Comparison of ENCODE assay signal across 33 cellular contexts in genomic region chr14:32713856-32714255, GRCh38.
"Had no signal": no experiment of that assay in that cellular context is flagged by ENCODE, and none has a peak within 500 bp of the region (broad histone marks: within the 10 kb centered on the region; RNA-seq: fewer than 3 reads in every experiment).

No MANE protein-coding gene starts in this region.

- H3K4me3 ChIP-seq: ascending aorta, breast epithelium had no signal

- DNase-seq: activated B cell treated with CpG ODN at 0.5 μM for 24 hours; activated CD4-positive, alpha-beta memory T cell treated with anti-CD3 and anti-CD28 coated beads for 36 hours; activated CD4-positive, alpha-beta T cell treated with anti-CD3 and anti-CD28 coated beads for 4 hours; activated CD4-positive, alpha-beta T cell treated with anti-CD3 and anti-CD28 coated beads, Interleukin-2, amount 10 ng/mL, durations not matched to agents 24 days and 14 days; activated CD4-positive, alpha-beta T cell treated with anti-CD3 and anti-CD28 coated beads, Interleukin-2, amount 50 U/mL, for 1 hour; activated CD4-positive, alpha-beta T cell treated with anti-CD3 and anti-CD28 coated beads, Interleukin-2, amount 50 U/mL, for 4 hours; activated CD4-positive, CD25-positive, alpha-beta regulatory T cell treated with anti-CD3 and anti-CD28 coated beads, Interleukin-2, amount 50 U/mL, for 72 hours; activated CD8-positive, alpha-beta memory T cell treated with anti-CD3 and anti-CD28 coated beads, Interleukin-2, amount 50 U/mL, for 4 hours; activated CD8-positive, alpha-beta T cell treated with anti-CD3 and anti-CD28 coated beads for 36 hours; activated effector memory CD4-positive, alpha-beta T cell treated with Interleukin-2 at 50 U/mL for 16 hours; activated gamma-delta T cell; activated naive CD4-positive, alpha-beta T cell treated with anti-CD3 and anti-CD28 coated beads, Interleukin-2, amount 10 ng/mL, durations not matched to agents 7 days and 5 days; activated naive CD4-positive, alpha-beta T cell treated with Interleukin-2 at 50 U/mL for 16 hours; activated naive CD8-positive, alpha-beta T cell treated with anti-CD3 and anti-CD28 coated beads, Interleukin-2, amount 10 ng/mL, durations not matched to agents 7 days and 5 days; activated naive CD8-positive, alpha-beta T cell treated with anti-CD3 and anti-CD28 coated beads, Interleukin-2, amount 50 U/mL, for 24 hours; activated T-cell treated with anti-CD3 and anti-CD28 coated beads for 4 hours; activated T-cell treated with anti-CD3 and anti-CD28 coated beads, Interleukin-2, amount 50 U/mL, for 1 hour; activated T-cell treated with anti-CD3 and anti-CD28 coated beads, Interleukin-2, amount 50 U/mL, for 4 hours; activated T-cell treated with anti-CD3 and anti-CD28 coated beads, Interleukin-2, amount 50 U/mL, for 72 hours; amygdala; anterior cingulate cortex; brain microvascular endothelial cell; central memory CD4-positive, alpha-beta T cell; T-helper 2 cell; T-helper 9 cell had no signal

- H3K27ac Mint-ChIP-seq: activated B cell treated with CpG ODN at 0.5 μM for 24 hours; activated CD4-positive, alpha-beta memory T cell treated with anti-CD3 and anti-CD28 coated beads for 36 hours; activated CD4-positive, alpha-beta T cell treated with anti-CD3 and anti-CD28 coated beads, Interleukin-2, amount 10 ng/mL, durations not matched to agents 24 days and 14 days; activated CD8-positive, alpha-beta T cell treated with anti-CD3 and anti-CD28 coated beads for 36 hours; activated naive CD4-positive, alpha-beta T cell treated with anti-CD3 and anti-CD28 coated beads, Interleukin-2, amount 10 ng/mL, durations not matched to agents 7 days and 5 days; activated naive CD4-positive, alpha-beta T cell treated with anti-CD3 and anti-CD28 coated beads, Interleukin-2, amount 50 U/mL, for 24 hours; activated naive CD8-positive, alpha-beta T cell; activated naive CD8-positive, alpha-beta T cell treated with anti-CD3 and anti-CD28 coated beads, Interleukin-2, amount 10 ng/mL, durations not matched to agents 7 days and 5 days; activated naive CD8-positive, alpha-beta T cell treated with anti-CD3 and anti-CD28 coated beads, Interleukin-2, amount 50 U/mL, for 24 hours; activated T-helper 1 cell treated with anti-CD3 and anti-CD28 coated beads, Interleukin-12 subunit alpha, Interleukin-12 subunit beta, Interleukin-2, Interleukin-4 antibody, amounts not matched to agents 30 ng/mL and 10 ng/mL and 1 ng/mL, durations not matched to agents 14 hours and 24 hours and 36 hours; activated T-helper 2 cell treated with anti-CD3 and anti-CD28 coated beads, Interferon-gamma antibody, Interleukin-2, Interleukin-4, amounts not matched to agents 10 μg/mL and 5 μg/mL and 100 μg/mL, durations not matched to agents 14 hours and 24 hours and 36 hours; T-helper 2 cell treated with Interferon-gamma antibody and Interleukin-4, amounts not matched to agents 5 μg/mL and 100 μg/mL, for 36 hours had no signal

- H3K27me3 ChIP-seq: ascending aorta, brain microvascular endothelial cell, breast epithelium had no signal

- H3K36me3 ChIP-seq: ascending aorta, brain microvascular endothelial cell, breast epithelium had no signal

- H3K4me3 Mint-ChIP-seq: activated B cell treated with CpG ODN at 0.5 μM for 24 hours; activated CD4-positive, alpha-beta memory T cell treated with anti-CD3 and anti-CD28 coated beads for 36 hours; activated CD4-positive, alpha-beta T cell treated with anti-CD3 and anti-CD28 coated beads, Interleukin-2, amount 10 ng/mL, durations not matched to agents 24 days and 14 days; activated CD8-positive, alpha-beta T cell treated with anti-CD3 and anti-CD28 coated beads for 36 hours; activated naive CD4-positive, alpha-beta T cell treated with anti-CD3 and anti-CD28 coated beads, Interleukin-2, amount 10 ng/mL, durations not matched to agents 7 days and 5 days; activated naive CD4-positive, alpha-beta T cell treated with anti-CD3 and anti-CD28 coated beads, Interleukin-2, amount 50 U/mL, for 24 hours; activated naive CD8-positive, alpha-beta T cell; activated naive CD8-positive, alpha-beta T cell treated with anti-CD3 and anti-CD28 coated beads, Interleukin-2, amount 10 ng/mL, durations not matched to agents 7 days and 5 days; activated naive CD8-positive, alpha-beta T cell treated with anti-CD3 and anti-CD28 coated beads, Interleukin-2, amount 50 U/mL, for 24 hours; activated T-cell treated with anti-CD3 and anti-CD28 coated beads, Interleukin-2, amount 50 U/mL, for 4 hours; activated T-cell treated with anti-CD3 and anti-CD28 coated beads, Interleukin-2, amount 50 U/mL, for 72 hours; activated T-helper 1 cell treated with anti-CD3 and anti-CD28 coated beads, Interleukin-12 subunit alpha, Interleukin-12 subunit beta, Interleukin-2, Interleukin-4 antibody, amounts not matched to agents 30 ng/mL and 10 ng/mL and 1 ng/mL, durations not matched to agents 14 hours and 24 hours and 36 hours; T-helper 2 cell treated with Interferon-gamma antibody and Interleukin-4, amounts not matched to agents 5 μg/mL and 100 μg/mL, for 36 hours had no signal

- H3K9me3 Mint-ChIP-seq: activated B cell treated with CpG ODN at 0.5 μM for 24 hours; activated CD4-positive, alpha-beta memory T cell treated with anti-CD3 and anti-CD28 coated beads for 36 hours; activated CD4-positive, alpha-beta T cell treated with anti-CD3 and anti-CD28 coated beads, Interleukin-2, amount 10 ng/mL, durations not matched to agents 24 days and 14 days; activated CD8-positive, alpha-beta T cell treated with anti-CD3 and anti-CD28 coated beads for 36 hours; activated naive CD4-positive, alpha-beta T cell treated with anti-CD3 and anti-CD28 coated beads, Interleukin-2, amount 10 ng/mL, durations not matched to agents 7 days and 5 days; activated naive CD4-positive, alpha-beta T cell treated with anti-CD3 and anti-CD28 coated beads, Interleukin-2, amount 50 U/mL, for 24 hours; activated naive CD8-positive, alpha-beta T cell treated with anti-CD3 and anti-CD28 coated beads, Interleukin-2, amount 10 ng/mL, durations not matched to agents 7 days and 5 days; activated naive CD8-positive, alpha-beta T cell treated with anti-CD3 and anti-CD28 coated beads, Interleukin-2, amount 50 U/mL, for 24 hours; activated T-cell treated with anti-CD3 and anti-CD28 coated beads, Interleukin-2, amount 50 U/mL, for 4 hours; activated T-cell treated with anti-CD3 and anti-CD28 coated beads, Interleukin-2, amount 50 U/mL, for 72 hours; activated T-helper 1 cell treated with anti-CD3 and anti-CD28 coated beads, Interleukin-12 subunit alpha, Interleukin-12 subunit beta, Interleukin-2, Interleukin-4 antibody, amounts not matched to agents 30 ng/mL and 10 ng/mL and 1 ng/mL, durations not matched to agents 14 hours and 24 hours and 36 hours; activated T-helper 2 cell treated with anti-CD3 and anti-CD28 coated beads, Interferon-gamma antibody, Interleukin-2, Interleukin-4, amounts not matched to agents 10 μg/mL and 5 μg/mL and 100 μg/mL, durations not matched to agents 14 hours and 24 hours and 36 hours; T-helper 2 cell treated with Interferon-gamma antibody and Interleukin-4, amounts not matched to agents 5 μg/mL and 100 μg/mL, for 36 hours had no signal

- H3K36me3 Mint-ChIP-seq: activated CD4-positive, alpha-beta memory T cell treated with anti-CD3 and anti-CD28 coated beads for 36 hours; activated naive CD4-positive, alpha-beta T cell treated with anti-CD3 and anti-CD28 coated beads, Interleukin-2, amount 10 ng/mL, durations not matched to agents 7 days and 5 days; activated naive CD4-positive, alpha-beta T cell treated with anti-CD3 and anti-CD28 coated beads, Interleukin-2, amount 50 U/mL, for 24 hours; activated naive CD8-positive, alpha-beta T cell; activated naive CD8-positive, alpha-beta T cell treated with anti-CD3 and anti-CD28 coated beads, Interleukin-2, amount 10 ng/mL, durations not matched to agents 7 days and 5 days had no signal

- H3K4me1 Mint-ChIP-seq: activated B cell treated with CpG ODN at 0.5 μM for 24 hours; activated CD4-positive, alpha-beta T cell treated with anti-CD3 and anti-CD28 coated beads, Interleukin-2, amount 10 ng/mL, durations not matched to agents 24 days and 14 days; activated naive CD4-positive, alpha-beta T cell treated with anti-CD3 and anti-CD28 coated beads, Interleukin-2, amount 10 ng/mL, durations not matched to agents 7 days and 5 days; activated naive CD4-positive, alpha-beta T cell treated with anti-CD3 and anti-CD28 coated beads, Interleukin-2, amount 50 U/mL, for 24 hours; activated naive CD8-positive, alpha-beta T cell treated with anti-CD3 and anti-CD28 coated beads, Interleukin-2, amount 10 ng/mL, durations not matched to agents 7 days and 5 days; activated naive CD8-positive, alpha-beta T cell treated with anti-CD3 and anti-CD28 coated beads, Interleukin-2, amount 50 U/mL, for 24 hours had no signal

- ATAC-seq: activated CD8-positive, alpha-beta T cell treated with anti-CD3 and anti-CD28 coated beads for 36 hours; activated naive CD8-positive, alpha-beta T cell treated with anti-CD3 and anti-CD28 coated beads, Interleukin-2, amount 50 U/mL, for 24 hours; activated T-cell treated with anti-CD3 and anti-CD28 coated beads, Interleukin-2, amount 50 U/mL, for 4 hours had no signal

- H3K9me3 ChIP-seq: ascending aorta, breast epithelium had no signal

- H3K27ac ChIP-seq: ascending aorta, brain microvascular endothelial cell, breast epithelium, VCaP had no signal

- H3K4me1 ChIP-seq: breast epithelium had no signal

- H3K27me3 Mint-ChIP-seq: activated B cell treated with CpG ODN at 0.5 μM for 24 hours; activated CD4-positive, alpha-beta memory T cell treated with anti-CD3 and anti-CD28 coated beads for 36 hours; activated CD4-positive, alpha-beta T cell treated with anti-CD3 and anti-CD28 coated beads, Interleukin-2, amount 10 ng/mL, durations not matched to agents 24 days and 14 days; activated CD8-positive, alpha-beta T cell treated with anti-CD3 and anti-CD28 coated beads for 36 hours; activated naive CD4-positive, alpha-beta T cell treated with anti-CD3 and anti-CD28 coated beads, Interleukin-2, amount 10 ng/mL, durations not matched to agents 7 days and 5 days; activated naive CD4-positive, alpha-beta T cell treated with anti-CD3 and anti-CD28 coated beads, Interleukin-2, amount 50 U/mL, for 24 hours; activated naive CD8-positive, alpha-beta T cell; activated naive CD8-positive, alpha-beta T cell treated with anti-CD3 and anti-CD28 coated beads, Interleukin-2, amount 10 ng/mL, durations not matched to agents 7 days and 5 days; activated naive CD8-positive, alpha-beta T cell treated with anti-CD3 and anti-CD28 coated beads, Interleukin-2, amount 50 U/mL, for 24 hours had no signal
